In genomic region chr11:68261749-68262543, GRCh38 we compare ENCODE assay signal across 23 cellular contexts. TPM values are rescaled to one million over a fixed set of nuclear protein-coding genes. Genes with fewer than 3 reads are reported as not detected.
DNase-seq lines count a peak whose midpoint lies in the region; ATAC-seq, FAIRE-seq and TF ChIP-seq lines count a peak whose summit lies in the region.
"Had no signal": no experiment of that assay in that cellular context is flagged by ENCODE, and none has a peak within 500 bp of the region (broad histone marks: within the 10 kb centered on the region; RNA-seq: fewer than 3 reads in every experiment).

No MANE protein-coding gene starts in this region.

- H3K4me3 ChIP-seq in PC-3 (ENCODE audit: low read length) (no peak overlapping the region), esophagus muscularis mucosa (no peak overlapping the region), small intestine (ENCODE audit: low read depth in 1 of 2, low read length in 2 of 2) (no peak overlapping the region)
- H3K4me3 ChIP-seq: MG63 had no signal

- CTCF ChIA-PET in PC-3 (lab: Charles Lee): no interaction called here

- peaks cover 9% of the 10 kb centered on the region for H3K4me1 Mint-ChIP-seq in activated naive CD8-positive, alpha-beta T cell treated with anti-CD3 and anti-CD28 coated beads, Interleukin-2, amount 10 ng/mL, durations not matched to agents 7 days and 5 days
- H3K4me1 Mint-ChIP-seq in activated naive CD8-positive, alpha-beta T cell treated with anti-CD3 and anti-CD28 coated beads, Interleukin-2, amount 50 U/mL, for 24 hours: peaks cover 7% of the 10 kb centered on the region

- H3K27me3 ChIP-seq in PC-3 (ENCODE audit: low read length) (no peaks in the 10 kb centered on the region), esophagus muscularis mucosa (no peaks in the 10 kb centered on the region), small intestine (ENCODE audit: control insufficient read depth in 2 of 2, insufficient read depth in 2 of 2, low read length in 2 of 2) (no peaks in the 10 kb centered on the region)
- H3K27me3 ChIP-seq: BE2C, MG63 had no signal

- H3K27ac ChIP-seq in PC-3 (ENCODE audit: low read length): no peak overlapping the region
- no peak overlapping the region for H3K27ac ChIP-seq in esophagus muscularis mucosa (replicated peaks in 1 of 4)
- H3K27ac ChIP-seq in small intestine (ENCODE audit: low read depth in 1 of 2, low read length in 1 of 2): no peak overlapping the region

- H2AFZ ChIP-seq in PC-3 (ENCODE audit: low read length): no peak overlapping the region

- peak overlapping the region; percentile 38 for H3K27ac Mint-ChIP-seq in activated naive CD8-positive, alpha-beta T cell treated with anti-CD3 and anti-CD28 coated beads, Interleukin-2, amount 10 ng/mL, durations not matched to agents 7 days and 5 days
- H3K27ac Mint-ChIP-seq in activated naive CD8-positive, alpha-beta T cell treated with anti-CD3 and anti-CD28 coated beads, Interleukin-2, amount 50 U/mL, for 24 hours: no peak overlapping the region
- H3K27ac Mint-ChIP-seq: CD4-positive, alpha-beta T cell had no signal

- H3K4me1 ChIP-seq in PC-3 (ENCODE audit: insufficient read depth, low read length) (peaks cover 5% of the 10 kb centered on the region; the same call in 1 of the 2 replicates), esophagus muscularis mucosa (peaks cover 6 to 32% (median 15%) of the 10 kb centered on the region in 4 donors), small intestine (ENCODE audit: control insufficient read depth in 2 of 2, insufficient read depth in 1 of 2, low read depth in 1 of 2, low read length in 1 of 2) (no peaks in the 10 kb centered on the region)
- H3K4me1 ChIP-seq: BE2C had no signal

- TF ChIP-seq EP300 in esophagus muscularis mucosa (IDR thresholded peaks at IDR 0.05): no peak

- no peak for TF ChIP-seq POLR2A in esophagus muscularis mucosa (IDR thresholded peaks at IDR 0.05; ENCODE audit: low read depth)

- DNase-seq in activated naive CD8-positive, alpha-beta T cell treated with anti-CD3 and anti-CD28 coated beads, Interleukin-2, amount 10 ng/mL, durations not matched to agents 7 days and 5 days: no peak
- no peak for DNase-seq in activated naive CD8-positive, alpha-beta T cell treated with anti-CD3 and anti-CD28 coated beads, Interleukin-2, amount 50 U/mL, for 24 hours
- DNase-seq in PC-3 (no peak), esophagus muscularis mucosa (ENCODE audit: extremely low spot score) (peak; percentile 90), posterior vena cava (ENCODE audit: low spot score) (peak; percentile 72), NCI-H2196 (lab: John Stamatoyannopoulos, UW; ENCODE audit: unreplicated experiment) (no peak), NCI-H1694 (lab: John Stamatoyannopoulos, UW) (no peak), small intestine (no peak)
- DNase-seq: 8988T; BE2C; CD4-positive, alpha-beta T cell; DMS153; GDM1; GOT3; MG63; NCI-H1092; NCI-H146; NCI-H2081; NCI-H2171 treated with DMSO at 0.1 percent for 48 hours; NCI-H446 treated with DMSO at 0.1 percent for 48 hours; SHP77 treated with DMSO at 0.1 percent for 48 hours; SK-N-SH had no signal

- no peaks in the 10 kb centered on the region for H3K27me3 Mint-ChIP-seq in activated naive CD8-positive, alpha-beta T cell treated with anti-CD3 and anti-CD28 coated beads, Interleukin-2, amount 10 ng/mL, durations not matched to agents 7 days and 5 days
- no peaks in the 10 kb centered on the region for H3K27me3 Mint-ChIP-seq in activated naive CD8-positive, alpha-beta T cell treated with anti-CD3 and anti-CD28 coated beads, Interleukin-2, amount 50 U/mL, for 24 hours
- H3K27me3 Mint-ChIP-seq: CD4-positive, alpha-beta T cell had no signal

- no peak overlapping the region for H3K4me3 Mint-ChIP-seq in activated naive CD8-positive, alpha-beta T cell treated with anti-CD3 and anti-CD28 coated beads, Interleukin-2, amount 10 ng/mL, durations not matched to agents 7 days and 5 days
- H3K4me3 Mint-ChIP-seq in activated naive CD8-positive, alpha-beta T cell treated with anti-CD3 and anti-CD28 coated beads, Interleukin-2, amount 50 U/mL, for 24 hours: no peak overlapping the region
- H3K4me3 Mint-ChIP-seq: CD4-positive, alpha-beta T cell had no signal

- H3K36me3 ChIP-seq in PC-3 (ENCODE audit: low read depth, low read length) (peaks cover 29% of the 10 kb centered on the region), esophagus muscularis mucosa (peaks cover 44 to 65% (median 61%) of the 10 kb centered on the region in 4 donors), small intestine (ENCODE audit: control insufficient read depth in 2 of 2, insufficient read depth in 2 of 2, low read length in 2 of 2) (peaks cover 0 to 36% of the 10 kb centered on the region in 2 donors)

- BruUV-seq in PC-3 (replicated peaks; lab: Mats Ljungman, UMichigan): TSS peak; percentile 20

- no peaks in the 10 kb centered on the region for H3F3A ChIP-seq in PC-3 (ENCODE audit: low read length, unreplicated experiment)

- POLR2A ChIA-PET in activated naive CD8-positive, alpha-beta T cell treated with anti-CD3 and anti-CD28 coated beads, Interleukin-2, amount 10 ng/mL, durations not matched to agents 7 days and 5 days (lab: Charles Lee): no interaction called here
- POLR2A ChIA-PET in PC-3 (lab: Charles Lee; ENCODE audit: unreplicated experiment): no interaction called here

- H4K20me1 ChIP-seq in PC-3 (ENCODE audit: low read length): no peaks in the 10 kb centered on the region

- H3K9me3 Mint-ChIP-seq in activated naive CD8-positive, alpha-beta T cell treated with anti-CD3 and anti-CD28 coated beads, Interleukin-2, amount 10 ng/mL, durations not matched to agents 7 days and 5 days: no peaks in the 10 kb centered on the region
- H3K9me3 Mint-ChIP-seq in activated naive CD8-positive, alpha-beta T cell treated with anti-CD3 and anti-CD28 coated beads, Interleukin-2, amount 50 U/mL, for 24 hours: no peaks in the 10 kb centered on the region
- H3K9me3 Mint-ChIP-seq: CD4-positive, alpha-beta T cell had no signal

- ATAC-seq in activated naive CD8-positive, alpha-beta T cell treated with anti-CD3 and anti-CD28 coated beads, Interleukin-2, amount 10 ng/mL, durations not matched to agents 7 days and 5 days (ENCODE audit: low read depth): no peak
- ATAC-seq in activated naive CD8-positive, alpha-beta T cell treated with anti-CD3 and anti-CD28 coated beads, Interleukin-2, amount 50 U/mL, for 24 hours: no peak
- ATAC-seq in PC-3: no peak

- intact Hi-C loops in PC-3 (cut with micrococcal nuclease) (no loop called here), esophagus muscularis mucosa (cut with DNase I) (no loop called here), posterior vena cava (cut with DNase I) (loop anchor here (5.0 kb wide), 2 partner anchors 35 to 120 kb away; no protein-coding TSS in a partner anchor)

- 86% methylated on average over 20 of the region's 24 CpGs for WGBS in esophagus muscularis mucosa
- 94 to 97% (median 95%) methylated on average over 24 of the region's 24 CpGs for WGBS in small intestine, 3 donors

- TF ChIP-seq CTCF in PC-3 (conservative IDR thresholded peaks at IDR 0.05; ENCODE audit: low read depth, low read length) (no peak), esophagus muscularis mucosa (IDR thresholded peaks at IDR 0.05) (no peak)

- H3K9me3 ChIP-seq in PC-3 (ENCODE audit: low read length): no peaks in the 10 kb centered on the region
- H3K9me3 ChIP-seq in esophagus muscularis mucosa: no peaks in the 10 kb centered on the region
- H3K9me3 ChIP-seq in small intestine (ENCODE audit: control insufficient read depth, low read depth): no peaks in the 10 kb centered on the region
- H3K9me3 ChIP-seq: BE2C, Caco-2, MG63, SK-N-SH had no signal

- no peak overlapping the region for H3K4me2 ChIP-seq in PC-3 (ENCODE audit: low read length)
- H3K4me2 ChIP-seq: SK-N-SH had no signal

- no peaks in the 10 kb centered on the region for H3K79me2 ChIP-seq in PC-3 (ENCODE audit: low read length)

- peaks cover 20% of the 10 kb centered on the region for H3K36me3 Mint-ChIP-seq in activated naive CD8-positive, alpha-beta T cell treated with anti-CD3 and anti-CD28 coated beads, Interleukin-2, amount 10 ng/mL, durations not matched to agents 7 days and 5 days
- H3K36me3 Mint-ChIP-seq in activated naive CD8-positive, alpha-beta T cell treated with anti-CD3 and anti-CD28 coated beads, Interleukin-2, amount 50 U/mL, for 24 hours (ENCODE audit: low read depth): peaks cover 33% of the 10 kb centered on the region

- FAIRE-seq in small intestine (lab: Jason Lieb, UNC): no peak

- no peaks in the 10 kb centered on the region for H3K9me2 ChIP-seq in PC-3 (replicated peaks; ENCODE audit: low read length)
- H3K9me2 ChIP-seq: SK-N-SH had no signal

- H3K9ac ChIP-seq in PC-3 (ENCODE audit: low read length): no peak overlapping the region
- H3K9ac ChIP-seq: SK-N-SH had no signal

RNA-seq across cellular contexts. Expression of gene C11orf24, which starts 9.8 kb away (rescaled TPM):
- 10 to 100 TPM; 23.1 to 23.5 TPM for total RNA-seq in activated naive CD8-positive, alpha-beta T cell treated with anti-CD3 and anti-CD28 coated beads, Interleukin-2, amount 10 ng/mL, durations not matched to agents 7 days and 5 days
- total RNA-seq in PC-3 (2014; rRNA removed): 74.9 and 75.9 TPM in 2 replicates
- total RNA-seq in esophagus muscularis mucosa: 10 to 100 TPM; 27.0 to 41.5 (median 31.5) TPM
- 10 to 100 TPM; 67.2 to 74.9 TPM for total RNA-seq in posterior vena cava
- 100 to 1,000 TPM in 2 of 3 donors, 10 to 100 TPM in 1; 39.4 to 168 (median 109) TPM for polyA plus RNA-seq in small intestine

RNA-seq across cellular contexts. Expression of gene KMT5B, which starts 48.9 kb away (rescaled TPM):
- 10 to 100 TPM; 29.2 to 32.2 TPM for total RNA-seq in activated naive CD8-positive, alpha-beta T cell treated with anti-CD3 and anti-CD28 coated beads, Interleukin-2, amount 10 ng/mL, durations not matched to agents 7 days and 5 days
- total RNA-seq in PC-3 (2014; rRNA removed) (17.5 and 19.0 TPM in 2 replicates), esophagus muscularis mucosa (10 to 100 TPM; 28.7 to 49.4 (median 43.3) TPM), posterior vena cava (10 to 100 TPM; 34.3 to 39.0 TPM)
- polyA plus RNA-seq in small intestine: 10 to 100 TPM; 17.3 to 33.5 (median 26.5) TPM

RNA-seq across cellular contexts. Expression of gene LRP5, which starts 50.4 kb away (rescaled TPM):
- total RNA-seq in activated naive CD8-positive, alpha-beta T cell treated with anti-CD3 and anti-CD28 coated beads, Interleukin-2, amount 10 ng/mL, durations not matched to agents 7 days and 5 days: 10 to 100 TPM; 22.3 to 23.3 TPM
- total RNA-seq in PC-3 (2014; rRNA removed) (64.3 and 83.5 TPM in 2 replicates), esophagus muscularis mucosa (10 to 100 TPM; 34.0 to 78.4 (median 56.2) TPM), posterior vena cava (10 to 100 TPM; 46.2 to 48.5 TPM)
- polyA plus RNA-seq in small intestine: 10 to 100 TPM; 39.7 to 84.1 (median 72.8) TPM

Comparison
In these comparisons a context has a peak if more than half of its experiments do, and no peak if none do; other contexts are left out.
1. DNase-seq: peak in esophagus muscularis mucosa (single experiment) and posterior vena cava (single experiment); none in activated naive CD8-positive, alpha-beta T cell treated with anti-CD3 and anti-CD28 coated beads, Interleukin-2, amount 10 ng/mL, durations not matched to agents 7 days and 5 days (single experiment), activated naive CD8-positive, alpha-beta T cell treated with anti-CD3 and anti-CD28 coated beads, Interleukin-2, amount 50 U/mL, for 24 hours (single experiment), PC-3 (single experiment), NCI-H2196 (single experiment), NCI-H1694 (single experiment) and small intestine (single experiment).
2. intact Hi-C loops: an anchor here in posterior vena cava (5.0 kb wide); none called in PC-3 and esophagus muscularis mucosa.